In the genomic region with DNA sequence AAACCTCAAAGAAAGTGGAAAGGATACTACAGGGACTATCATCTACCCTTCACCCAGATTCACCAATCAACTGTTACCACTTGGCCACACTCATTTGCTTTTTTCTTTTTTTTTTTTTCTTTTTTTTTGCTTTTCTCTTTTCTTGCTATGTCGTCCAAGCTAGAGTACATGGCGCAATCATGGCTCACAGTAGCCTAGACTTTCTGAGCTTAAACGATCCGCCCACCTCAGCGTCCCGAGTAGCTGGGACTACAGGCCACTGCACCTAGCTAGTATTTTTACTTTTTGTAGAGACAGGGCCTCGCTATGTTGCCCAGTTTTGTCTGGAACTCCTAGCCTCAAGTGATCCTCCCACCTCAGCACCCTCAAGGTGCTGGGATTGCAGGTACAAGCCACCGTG, we compare ENCODE assay signal across 11 cellular contexts. TPM values are rescaled to one million over a fixed set of nuclear protein-coding genes. Genes with fewer than 3 reads are reported as not detected.
DNase-seq lines count a peak whose midpoint lies in the region; ATAC-seq, FAIRE-seq and TF ChIP-seq lines count a peak whose summit lies in the region.
"Had no signal": no experiment of that assay in that cellular context is flagged by ENCODE, and none has a peak within 500 bp of the region (broad histone marks: within the 10 kb centered on the region; RNA-seq: fewer than 3 reads in every experiment).

No MANE protein-coding gene starts in this region.

- H3K79me2 ChIP-seq in fibroblast of lung (ENCODE audit: control insufficient read depth, insufficient read depth, low read length): peaks cover 3% of the 10 kb centered on the region

- TF ChIP-seq POLR2A in gastrocnemius medialis (IDR thresholded peaks at IDR 0.05): no peak

- H3K27me3 ChIP-seq in Caco-2 (replicated peaks; ENCODE audit: control insufficient read depth, insufficient read depth, low read length): no peaks in the 10 kb centered on the region
- no peaks in the 10 kb centered on the region for H3K27me3 ChIP-seq in fibroblast of lung (ENCODE audit: control insufficient read depth, insufficient read depth, low read length)
- H3K27me3 ChIP-seq in gastrocnemius medialis: no peaks in the 10 kb centered on the region
- H3K27me3 ChIP-seq: tibial artery had no signal

- H3K4me1 Mint-ChIP-seq in Caco-2 (ENCODE audit: low read depth, unreplicated experiment): peaks cover 43% of the 10 kb centered on the region
- H3K4me1 Mint-ChIP-seq in activated CD8-positive, alpha-beta T cell treated with anti-CD3 and anti-CD28 coated beads for 36 hours (ENCODE audit: low read depth): peaks cover 74% of the 10 kb centered on the region

- POLR2A ChIA-PET in Caco-2 (lab: Charles Lee): no interaction called here
- POLR2A ChIA-PET in activated CD8-positive, alpha-beta T cell treated with anti-CD3 and anti-CD28 coated beads for 36 hours (lab: Charles Lee): interaction anchor here (4.6 to 7.0 kb wide), 2 partner anchors 13 to 19 kb away, joined by 32 to 55 read pairs; no protein-coding TSS in a partner anchor

- no peak overlapping the region for H3K4me3 Mint-ChIP-seq in Caco-2 (ENCODE audit: unreplicated experiment)
- H3K4me3 Mint-ChIP-seq in activated CD8-positive, alpha-beta T cell treated with anti-CD3 and anti-CD28 coated beads for 36 hours: no peak overlapping the region

- H3K9me3 ChIP-seq in Caco-2 (no peaks in the 10 kb centered on the region), fibroblast of lung (ENCODE audit: control insufficient read depth, insufficient read depth, low read depth, low read length) (no peaks in the 10 kb centered on the region), gastrocnemius medialis (no peaks in the 10 kb centered on the region)
- H3K9me3 ChIP-seq: tibial artery had no signal

- H3K4me1 ChIP-seq in Caco-2 (peaks cover 81% of the 10 kb centered on the region), fibroblast of lung (ENCODE audit: control insufficient read depth, extremely low read depth, insufficient read depth, low read length) (peaks cover 40% of the 10 kb centered on the region), gastrocnemius medialis (peaks cover 86 to 95% of the 10 kb centered on the region in 2 donors)

- FAIRE-seq in D721Med (lab: Jason Lieb, UNC): no peak

- H2AFZ ChIP-seq in fibroblast of lung (ENCODE audit: low read length): no peak overlapping the region

- H3K4me2 ChIP-seq in fibroblast of lung (ENCODE audit: extremely low read depth, insufficient read depth, low read length): no peak overlapping the region

- no peak for DNase-seq in Caco-2
- DNase-seq in activated CD8-positive, alpha-beta T cell treated with anti-CD3 and anti-CD28 coated beads for 36 hours: no peak
- peak; percentile 33 to 82 for DNase-seq in fibroblast of lung (ENCODE audit: low read depth in 2 of 2)
- DNase-seq in gastrocnemius medialis: peak in 1 of 2 donors; percentile 70
- DNase-seq in mesenteric fat pad (ENCODE audit: low spot score): no peak
- no peak for DNase-seq in activated gamma-delta T cell (lab: John Stamatoyannopoulos, UW)
- no peak for DNase-seq in D721Med (ENCODE audit: insufficient read length, low spot score)
- DNase-seq: NCI-H1417 treated with DMSO at 0.1 percent for 48 hours, NCI-H82, tibial artery had no signal

- TF ChIP-seq CTCF in Caco-2 (IDR thresholded peaks at IDR 0.05; ENCODE audit: insufficient read depth in 1 of 2, low read depth in 1 of 2, low read length in 1 of 2, severe bottlenecking in 1 of 2, unreplicated experiment in 1 of 2): no peak
- TF ChIP-seq CTCF in activated CD8-positive, alpha-beta T cell treated with anti-CD3 and anti-CD28 coated beads for 36 hours (IDR thresholded peaks at IDR 0.05): no peak
- TF ChIP-seq CTCF in fibroblast of lung (conservative IDR thresholded peaks at IDR 0.05 in 1 of 2, IDR thresholded peaks at IDR 0.05 in 1 of 2; ENCODE audit: low read depth in 1 of 2, low read length in 2 of 2): no peak
- no peak for TF ChIP-seq CTCF in gastrocnemius medialis (IDR thresholded peaks at IDR 0.05 in 4 of 5, conservative IDR thresholded peaks at IDR 0.05 in 1 of 5)
- TF ChIP-seq CTCF in D721Med (IDR thresholded peaks at IDR 0.05; ENCODE audit: insufficient read depth, missing control alignments): no peak

- H4K20me1 ChIP-seq in fibroblast of lung (ENCODE audit: control insufficient read depth, extremely low read depth, insufficient read depth, low read length): no peaks in the 10 kb centered on the region

- peak overlapping the region; percentile 56 for H3K27ac Mint-ChIP-seq in Caco-2 (ENCODE audit: unreplicated experiment)
- H3K27ac Mint-ChIP-seq in activated CD8-positive, alpha-beta T cell treated with anti-CD3 and anti-CD28 coated beads for 36 hours: peak overlapping the region; percentile 92

- H3K27ac ChIP-seq in fibroblast of lung (ENCODE audit: insufficient read depth, low read length) (no peak overlapping the region), gastrocnemius medialis (peak overlapping the region; percentile 97 to 100 (median 100))

- peaks cover 6% of the 10 kb centered on the region for H3K36me3 ChIP-seq in Caco-2 (ENCODE audit: control insufficient read depth, insufficient read depth, low read length)
- H3K36me3 ChIP-seq in fibroblast of lung (ENCODE audit: control insufficient read depth, insufficient read depth, low read length): no peaks in the 10 kb centered on the region
- no peaks in the 10 kb centered on the region for H3K36me3 ChIP-seq in gastrocnemius medialis
- H3K36me3 ChIP-seq: tibial artery had no signal

- no TSS peak for BruUV-seq in Caco-2 (replicated peaks; lab: Mats Ljungman, UMichigan)

- in situ Hi-C loops in gastrocnemius medialis (cut with MboI; ENCODE audit: low sequenced_read_pairs in 4 of 4): loop anchor here in 2 of 4 donors (25.0 kb wide), 2 partner anchors 304 to 329 kb away; a partner anchor contains a TSS

- H3K9ac ChIP-seq in fibroblast of lung (ENCODE audit: insufficient read depth, low read length): no peak overlapping the region

- H3K36me3 Mint-ChIP-seq in Caco-2 (ENCODE audit: insufficient read depth, unreplicated experiment): peaks cover 58% of the 10 kb centered on the region
- H3K36me3 Mint-ChIP-seq in activated CD8-positive, alpha-beta T cell treated with anti-CD3 and anti-CD28 coated beads for 36 hours (ENCODE audit: low read depth): peaks cover 10% of the 10 kb centered on the region

- H3K27me3 Mint-ChIP-seq in Caco-2 (ENCODE audit: insufficient read depth, unreplicated experiment): no peaks in the 10 kb centered on the region
- H3K27me3 Mint-ChIP-seq in activated CD8-positive, alpha-beta T cell treated with anti-CD3 and anti-CD28 coated beads for 36 hours: no peaks in the 10 kb centered on the region

- CTCF ChIA-PET in Caco-2 (lab: Charles Lee): interaction anchor here (1.4 kb wide), 1 partner anchor 15 kb away, joined by 6 read pairs; no protein-coding TSS in a partner anchor
- CTCF ChIA-PET in activated CD8-positive, alpha-beta T cell treated with anti-CD3 and anti-CD28 coated beads for 36 hours (lab: Charles Lee): interaction anchor here (8.2 kb wide), 1 partner anchor 14 kb away, joined by 64 read pairs; no protein-coding TSS in a partner anchor

- ATAC-seq in activated CD8-positive, alpha-beta T cell treated with anti-CD3 and anti-CD28 coated beads for 36 hours: no peak
- no peak for ATAC-seq in gastrocnemius medialis
- ATAC-seq in HG03025 (IDR thresholded peaks at IDR 0.05; ENCODE audit: low FRiP score, unreplicated experiment): no peak

- no peaks in the 10 kb centered on the region for H3K9me3 Mint-ChIP-seq in Caco-2 (ENCODE audit: unreplicated experiment)
- no peaks in the 10 kb centered on the region for H3K9me3 Mint-ChIP-seq in activated CD8-positive, alpha-beta T cell treated with anti-CD3 and anti-CD28 coated beads for 36 hours

- H3K4me3 ChIP-seq in Caco-2 (ENCODE audit: low read depth, low read length) (no peak overlapping the region), fibroblast of lung (replicated peaks in 1 of 4; ENCODE audit: control extremely low read depth in 1 of 4, insufficient read depth in 1 of 4, low read depth in 3 of 4, low read length in 4 of 4) (no peak overlapping the region), gastrocnemius medialis (peak overlapping the region; percentile 42 to 47 (median 45))
- H3K4me3 ChIP-seq: tibial artery had no signal

- intact Hi-C loops in Caco-2 (cut with micrococcal nuclease; ENCODE audit: unreplicated experiment) (no loop called here), gastrocnemius medialis (cut with DNase I; ENCODE audit: low total_unique reads) (no loop called here)
- intact Hi-C loops in activated CD8-positive, alpha-beta T cell treated with anti-CD3 and anti-CD28 coated beads for 36 hours (cut with micrococcal nuclease): no loop called here

RNA-seq across cellular contexts. Expression of a gene that starts 24.0 kb away (rescaled TPM):
- total RNA-seq in Caco-2 (2022) (198 and 205 TPM in 2 replicates), fibroblast of lung (68.7 and 119 TPM in 2 replicates), gastrocnemius medialis (1,000 to 10,000 TPM; 1,150 to 2,167 (median 1,736) TPM), mesenteric fat pad (87.0 TPM)
- 100 to 1,000 TPM in 1 of 2 experiments, 10 to 100 TPM in 1; 95.2 to 102 TPM for total RNA-seq in activated CD8-positive, alpha-beta T cell treated with anti-CD3 and anti-CD28 coated beads for 36 hours
- 17.3 and 18.8 TPM in 2 replicates for polyA plus RNA-seq in fibroblast of lung
- 26.5 and 33.6 TPM in 2 replicates for polyA plus RNA-seq in fibroblast of lung (2012)
- polyA minus RNA-seq in fibroblast of lung (ENCODE audit: low replicate concordance): 29.7 and 34.4 TPM in 2 replicates

Comparison
In these comparisons a context has a peak if more than half of its experiments do, and no peak if none do; other contexts are left out.
1. DNase-seq: peak in fibroblast of lung (2 of 2); none in Caco-2 (0 of 2), activated CD8-positive, alpha-beta T cell treated with anti-CD3 and anti-CD28 coated beads for 36 hours (single experiment), mesenteric fat pad (single experiment), activated gamma-delta T cell (single experiment) and D721Med (single experiment).
2. H3K4me3 ChIP-seq: peak in gastrocnemius medialis (4 of 4); none in Caco-2 (single experiment) and fibroblast of lung (0 of 4).